1 cellular context compared by ENCODE assay signal in genomic region chr20:407097-407952, GRCh38.
A peak's percentile ranks its signal among the peaks of the same experiment; 100 is the strongest.
TF ChIP-seq lines count a peak whose summit lies in the region.

No MANE protein-coding gene starts in this region.

TF ChIP-seq in HepG2, 621 proteins besides CTCF, POLR2A, EP300 and RAD21 (continued from another document and continues in another):
- TF ChIP-seq ZHX1 (CRISPR knock-in tag; IDR thresholded peaks at IDR 0.05; ENCODE audit: low read depth) (peak; percentile 76; the same call in 1 of the 2 replicates), ZNF567 (CRISPR knock-in tag; IDR thresholded peaks at IDR 0.05; ENCODE audit: borderline replicate concordance) (peak; percentile 78; the same call in 1 of the 2 replicates), ZNF367 (CRISPR knock-in tag; IDR thresholded peaks at IDR 0.05; ENCODE audit: borderline replicate concordance) (no peak), ZNF549 (CRISPR knock-in tag; IDR thresholded peaks at IDR 0.05) (no peak), ZSCAN31 (CRISPR knock-in tag; IDR thresholded peaks at IDR 0.05; ENCODE audit: low read depth) (no peak; the same call in 1 of the 2 replicates), TEAD3 (CRISPR knock-in tag; optimal IDR thresholded peaks at IDR 0.05; ENCODE audit: borderline replicate concordance) (peak; percentile 6), CSRNP2 (CRISPR knock-in tag; conservative IDR thresholded peaks at IDR 0.05; ENCODE audit: low read depth) (no peak), KAT2B (IDR thresholded peaks at IDR 0.05; ENCODE audit: borderline replicate concordance, low read depth, low read length) (0 out of 2 replicates have a peak, but pooled peaks have one; percentile 8), ZNF605 (CRISPR knock-in tag; IDR thresholded peaks at IDR 0.05) (peak; percentile 81), ZNF260 (CRISPR knock-in tag; IDR thresholded peaks at IDR 0.05; ENCODE audit: borderline replicate concordance, low read depth) (0 out of 2 replicates have a peak, but pooled peaks have one; percentile 56), RARG (CRISPR knock-in tag; IDR thresholded peaks at IDR 0.05; ENCODE audit: low read depth) (no peak; the same call in 1 of the 2 replicates), SMC3 (IDR thresholded peaks at IDR 0.05; ENCODE audit: low read length) (no peak; the same call in 1 of the 2 replicates), STAG1 (CRISPR knock-in tag; IDR thresholded peaks at IDR 0.05) (peak; percentile 52; the same call in 1 of the 2 replicates), ZNF766 (CRISPR knock-in tag; IDR thresholded peaks at IDR 0.05; ENCODE audit: borderline replicate concordance) (no peak; the same call in 1 of the 2 replicates), HCFC1 (IDR thresholded peaks at IDR 0.05; ENCODE audit: low read depth, low read length) (peak; percentile 43), ZNF180 (CRISPR knock-in tag; IDR thresholded peaks at IDR 0.05; ENCODE audit: borderline replicate concordance, low read depth) (peak; percentile 63; the same call in 1 of the 2 replicates), ZNF709 (CRISPR knock-in tag; IDR thresholded peaks at IDR 0.05) (peak; percentile 88), ZNF484 (CRISPR knock-in tag; IDR thresholded peaks at IDR 0.05; ENCODE audit: borderline replicate concordance, low read depth) (no peak; the same call in 1 of the 2 replicates), GTF2F1 (IDR thresholded peaks at IDR 0.05; ENCODE audit: low read length) (peak; percentile 87), PHF5A (CRISPR knock-in tag; IDR thresholded peaks at IDR 0.05; ENCODE audit: low read depth, unreplicated experiment) (peak; percentile 73), HMG20A (CRISPR knock-in tag; IDR thresholded peaks at IDR 0.05; ENCODE audit: borderline replicate concordance) (peak; percentile 61; the same call in 1 of the 2 replicates), ZFP90 (CRISPR knock-in tag; IDR thresholded peaks at IDR 0.05; ENCODE audit: borderline replicate concordance) (peak; percentile 47; the same call in 1 of the 2 replicates), PAX8 (CRISPR knock-in tag; IDR thresholded peaks at IDR 0.05; ENCODE audit: borderline replicate concordance) (0 out of 2 replicates have a peak, but pooled peaks have one; percentile 39), HNF4G (IDR thresholded peaks at IDR 0.05; ENCODE audit: borderline replicate concordance, low read depth, low read length) (peak; percentile 56; the same call in 1 of the 2 replicates), HNF4G (CRISPR knock-in tag; IDR thresholded peaks at IDR 0.05; ENCODE audit: borderline replicate concordance, low read depth) (peak; percentile 58), ZNF790 (CRISPR knock-in tag; IDR thresholded peaks at IDR 0.05; ENCODE audit: borderline replicate concordance) (no peak), FOXJ3 (CRISPR knock-in tag; IDR thresholded peaks at IDR 0.05; ENCODE audit: borderline replicate concordance) (peak; percentile 76; the same call in 1 of the 2 replicates), ZNF710 (CRISPR knock-in tag; IDR thresholded peaks at IDR 0.05; ENCODE audit: borderline replicate concordance) (0 out of 2 replicates have a peak, but pooled peaks have one; percentile 72), ZFP82 (CRISPR knock-in tag; IDR thresholded peaks at IDR 0.05; ENCODE audit: borderline replicate concordance) (no peak; the same call in 1 of the 2 replicates), ZNF510 (CRISPR knock-in tag; IDR thresholded peaks at IDR 0.05; ENCODE audit: low read depth) (peak; percentile 78; the same call in 1 of the 2 replicates), SCMH1 (CRISPR knock-in tag; IDR thresholded peaks at IDR 0.05; ENCODE audit: borderline replicate concordance) (no peak), ERF (CRISPR knock-in tag; IDR thresholded peaks at IDR 0.05) (peak; percentile 9; the same call in 1 of the 2 replicates), TEAD2 (CRISPR knock-in tag; IDR thresholded peaks at IDR 0.05) (no peak; the same call in 1 of the 2 replicates)
- TF ChIP-seq, protein P1, sequence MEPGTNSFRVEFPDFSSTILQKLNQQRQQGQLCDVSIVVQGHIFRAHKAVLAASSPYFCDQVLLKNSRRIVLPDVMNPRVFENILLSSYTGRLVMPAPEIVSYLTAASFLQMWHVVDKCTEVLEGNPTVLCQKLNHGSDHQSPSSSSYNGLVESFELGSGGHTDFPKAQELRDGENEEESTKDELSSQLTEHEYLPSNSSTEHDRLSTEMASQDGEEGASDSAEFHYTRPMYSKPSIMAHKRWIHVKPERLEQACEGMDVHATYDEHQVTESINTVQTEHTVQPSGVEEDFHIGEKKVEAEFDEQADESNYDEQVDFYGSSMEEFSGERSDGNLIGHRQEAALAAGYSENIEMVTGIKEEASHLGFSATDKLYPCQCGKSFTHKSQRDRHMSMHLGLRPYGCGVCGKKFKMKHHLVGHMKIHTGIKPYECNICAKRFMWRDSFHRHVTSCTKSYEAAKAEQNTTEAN (CRISPR knock-in tag; conservative IDR thresholded peaks at IDR 0.05): no peak
- TF ChIP-seq, protein P2, sequence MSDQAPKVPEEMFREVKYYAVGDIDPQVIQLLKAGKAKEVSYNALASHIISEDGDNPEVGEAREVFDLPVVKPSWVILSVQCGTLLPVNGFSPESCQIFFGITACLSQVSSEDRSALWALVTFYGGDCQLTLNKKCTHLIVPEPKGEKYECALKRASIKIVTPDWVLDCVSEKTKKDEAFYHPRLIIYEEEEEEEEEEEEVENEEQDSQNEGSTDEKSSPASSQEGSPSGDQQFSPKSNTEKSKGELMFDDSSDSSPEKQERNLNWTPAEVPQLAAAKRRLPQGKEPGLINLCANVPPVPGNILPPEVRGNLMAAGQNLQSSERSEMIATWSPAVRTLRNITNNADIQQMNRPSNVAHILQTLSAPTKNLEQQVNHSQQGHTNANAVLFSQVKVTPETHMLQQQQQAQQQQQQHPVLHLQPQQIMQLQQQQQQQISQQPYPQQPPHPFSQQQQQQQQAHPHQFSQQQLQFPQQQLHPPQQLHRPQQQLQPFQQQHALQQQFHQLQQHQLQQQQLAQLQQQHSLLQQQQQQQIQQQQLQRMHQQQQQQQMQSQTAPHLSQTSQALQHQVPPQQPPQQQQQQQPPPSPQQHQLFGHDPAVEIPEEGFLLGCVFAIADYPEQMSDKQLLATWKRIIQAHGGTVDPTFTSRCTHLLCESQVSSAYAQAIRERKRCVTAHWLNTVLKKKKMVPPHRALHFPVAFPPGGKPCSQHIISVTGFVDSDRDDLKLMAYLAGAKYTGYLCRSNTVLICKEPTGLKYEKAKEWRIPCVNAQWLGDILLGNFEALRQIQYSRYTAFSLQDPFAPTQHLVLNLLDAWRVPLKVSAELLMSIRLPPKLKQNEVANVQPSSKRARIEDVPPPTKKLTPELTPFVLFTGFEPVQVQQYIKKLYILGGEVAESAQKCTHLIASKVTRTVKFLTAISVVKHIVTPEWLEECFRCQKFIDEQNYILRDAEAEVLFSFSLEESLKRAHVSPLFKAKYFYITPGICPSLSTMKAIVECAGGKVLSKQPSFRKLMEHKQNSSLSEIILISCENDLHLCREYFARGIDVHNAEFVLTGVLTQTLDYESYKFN (CRISPR knock-in tag; conservative IDR thresholded peaks at IDR 0.05): peak; percentile 3; the same call in 1 of the 2 replicates
- TF ChIP-seq, protein P3, sequence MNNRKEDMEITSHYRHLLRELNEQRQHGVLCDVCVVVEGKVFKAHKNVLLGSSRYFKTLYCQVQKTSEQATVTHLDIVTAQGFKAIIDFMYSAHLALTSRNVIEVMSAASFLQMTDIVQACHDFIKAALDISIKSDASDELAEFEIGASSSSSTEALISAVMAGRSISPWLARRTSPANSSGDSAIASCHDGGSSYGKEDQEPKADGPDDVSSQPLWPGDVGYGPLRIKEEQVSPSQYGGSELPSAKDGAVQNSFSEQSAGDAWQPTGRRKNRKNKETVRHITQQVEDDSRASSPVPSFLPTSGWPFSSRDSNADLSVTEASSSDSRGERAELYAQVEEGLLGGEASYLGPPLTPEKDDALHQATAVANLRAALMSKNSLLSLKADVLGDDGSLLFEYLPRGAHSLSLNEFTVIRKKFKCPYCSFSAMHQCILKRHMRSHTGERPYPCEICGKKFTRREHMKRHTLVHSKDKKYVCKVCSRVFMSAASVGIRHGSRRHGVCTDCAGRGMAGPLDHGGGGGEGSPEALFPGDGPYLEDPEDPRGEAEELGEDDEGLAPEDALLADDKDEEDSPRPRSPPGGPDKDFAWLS (CRISPR knock-in tag; IDR thresholded peaks at IDR 0.05; ENCODE audit: borderline replicate concordance): no peak
- TF ChIP-seq, protein P4, sequence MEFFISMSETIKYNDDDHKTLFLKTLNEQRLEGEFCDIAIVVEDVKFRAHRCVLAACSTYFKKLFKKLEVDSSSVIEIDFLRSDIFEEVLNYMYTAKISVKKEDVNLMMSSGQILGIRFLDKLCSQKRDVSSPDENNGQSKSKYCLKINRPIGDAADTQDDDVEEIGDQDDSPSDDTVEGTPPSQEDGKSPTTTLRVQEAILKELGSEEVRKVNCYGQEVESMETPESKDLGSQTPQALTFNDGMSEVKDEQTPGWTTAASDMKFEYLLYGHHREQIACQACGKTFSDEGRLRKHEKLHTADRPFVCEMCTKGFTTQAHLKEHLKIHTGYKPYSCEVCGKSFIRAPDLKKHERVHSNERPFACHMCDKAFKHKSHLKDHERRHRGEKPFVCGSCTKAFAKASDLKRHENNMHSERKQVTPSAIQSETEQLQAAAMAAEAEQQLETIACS (CRISPR knock-in tag; IDR thresholded peaks at IDR 0.05): peak; percentile 66; the same call in 1 of the 2 replicates
- TF ChIP-seq, protein P5, sequence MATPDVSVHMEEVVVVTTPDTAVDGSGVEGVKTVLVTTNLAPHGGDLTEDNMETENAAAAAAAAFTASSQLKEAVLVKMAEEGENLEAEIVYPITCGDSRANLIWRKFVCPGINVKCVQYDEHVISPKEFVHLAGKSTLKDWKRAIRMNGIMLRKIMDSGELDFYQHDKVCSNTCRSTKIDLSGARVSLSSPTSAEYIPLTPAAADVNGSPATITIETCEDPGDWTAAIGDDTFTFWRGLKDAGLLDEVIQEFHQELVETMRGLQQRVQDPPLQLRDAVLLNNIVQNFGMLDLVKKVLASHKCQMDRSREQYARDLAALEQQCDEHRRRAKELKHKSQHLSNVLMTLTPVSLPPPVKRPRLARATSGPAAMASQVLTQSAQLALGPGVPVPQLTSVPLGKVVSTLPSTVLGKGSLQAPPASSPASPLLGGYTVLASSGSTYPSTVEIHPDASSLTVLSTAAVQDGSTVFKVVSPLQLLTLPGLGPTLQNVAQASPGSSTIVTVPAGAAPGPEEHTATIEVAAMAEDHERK (CRISPR knock-in tag; IDR thresholded peaks at IDR 0.05; ENCODE audit: low read depth): no peak
